In genomic region chr14:90419200-90419599, GRCh38 we compare ENCODE assay signal across 9 cellular contexts. TPM values are rescaled to one million over a fixed set of nuclear protein-coding genes. Genes with fewer than 3 reads are reported as not detected.
DNase-seq lines count a peak whose midpoint lies in the region; ATAC-seq, FAIRE-seq and TF ChIP-seq lines count a peak whose summit lies in the region.
"Had no signal": no experiment of that assay in that cellular context is flagged by ENCODE, and none has a peak within 500 bp of the region (broad histone marks: within the 10 kb centered on the region; RNA-seq: fewer than 3 reads in every experiment).

No MANE protein-coding gene starts in this region.

- DNase-seq in A172 (ENCODE audit: low spot score): peak; percentile 99
- DNase-seq in bronchial epithelial cell (ENCODE audit: low read depth): peak; percentile 99
- DNase-seq in right lobe of liver: peak; percentile 61 to 76 (median 62)
- no peak for DNase-seq in effector memory CD4-positive, alpha-beta T cell
- DNase-seq in SKM-1 (lab: John Stamatoyannopoulos, UW; ENCODE audit: unreplicated experiment): no peak
- DNase-seq in activated T-helper 1 cell treated with anti-CD3 and anti-CD28 coated beads, Interleukin-12 subunit alpha, Interleukin-12 subunit beta, Interleukin-2, Interleukin-4 antibody, amounts not matched to agents 30 ng/mL and 10 ng/mL and 1 ng/mL, durations not matched to agents 14 hours and 24 hours and 36 hours (ENCODE audit: low spot score): no peak

- H3K27ac ChIP-seq in right lobe of liver: no peak overlapping the region
- H3K27ac ChIP-seq in effector memory CD4-positive, alpha-beta T cell (ENCODE audit: insufficient read depth, low read length, poor library complexity, severe bottlenecking): no peak overlapping the region

- TF ChIP-seq POLR2A in right lobe of liver (IDR thresholded peaks at IDR 0.05): no peak

- H3K4me3 ChIP-seq in bronchial epithelial cell (ENCODE audit: low read depth, low read length) (no peak overlapping the region), right lobe of liver (no peak overlapping the region)
- H3K4me3 ChIP-seq in effector memory CD4-positive, alpha-beta T cell (ENCODE audit: insufficient read depth, low read depth, low read length, poor library complexity, severe bottlenecking): no peak overlapping the region

- H3K27me3 ChIP-seq in bronchial epithelial cell (ENCODE audit: control insufficient read depth, insufficient read depth, low read length): no peaks in the 10 kb centered on the region
- H3K27me3 ChIP-seq in right lobe of liver: no peaks in the 10 kb centered on the region
- no peaks in the 10 kb centered on the region for H3K27me3 ChIP-seq in effector memory CD4-positive, alpha-beta T cell (replicated peaks; ENCODE audit: control insufficient read depth, insufficient read depth, low read length, poor library complexity, severe bottlenecking)

- H3K27me3 Mint-ChIP-seq in activated T-helper 1 cell treated with anti-CD3 and anti-CD28 coated beads, Interleukin-12 subunit alpha, Interleukin-12 subunit beta, Interleukin-2, Interleukin-4 antibody, amounts not matched to agents 30 ng/mL and 10 ng/mL and 1 ng/mL, durations not matched to agents 14 hours and 24 hours and 36 hours (ENCODE audit: insufficient read depth): peaks cover 3% of the 10 kb centered on the region

- intact Hi-C loops in right lobe of liver (cut with DNase I): no loop called here
- intact Hi-C loops in activated T-helper 1 cell treated with anti-CD3 and anti-CD28 coated beads, Interleukin-12 subunit alpha, Interleukin-12 subunit beta, Interleukin-2, Interleukin-4 antibody, amounts not matched to agents 30 ng/mL and 10 ng/mL and 1 ng/mL, durations not matched to agents 14 hours and 24 hours and 36 hours (cut with micrococcal nuclease): no loop called here

- H3K9me3 Mint-ChIP-seq in activated T-helper 1 cell treated with anti-CD3 and anti-CD28 coated beads, Interleukin-12 subunit alpha, Interleukin-12 subunit beta, Interleukin-2, Interleukin-4 antibody, amounts not matched to agents 30 ng/mL and 10 ng/mL and 1 ng/mL, durations not matched to agents 14 hours and 24 hours and 36 hours: no peaks in the 10 kb centered on the region

- peak; percentile 97 for FAIRE-seq in bronchial epithelial cell (lab: Jason Lieb, UNC)

- peak; percentile 70; the same call in 1 of the 2 replicates for TF ChIP-seq EP300 in Ishikawa (IDR thresholded peaks at IDR 0.05; ENCODE audit: borderline replicate concordance)

- no peak for TF ChIP-seq CTCF in bronchial epithelial cell (IDR thresholded peaks at IDR 0.05; ENCODE audit: insufficient read depth, low read length, severe bottlenecking)
- no peak for TF ChIP-seq CTCF in right lobe of liver (IDR thresholded peaks at IDR 0.05)

- ATAC-seq in right lobe of liver (peak; percentile 66 to 87 (median 70)), GM21390 (IDR thresholded peaks at IDR 0.05; ENCODE audit: unreplicated experiment) (no peak)

- peak; percentile 9; the same call in 1 of the 2 replicates for TF ChIP-seq RAD21 in Ishikawa (IDR thresholded peaks at IDR 0.05; ENCODE audit: low read depth)

- H3K36me3 ChIP-seq in bronchial epithelial cell (ENCODE audit: control insufficient read depth, insufficient read depth, low read length): no peaks in the 10 kb centered on the region
- H3K36me3 ChIP-seq in right lobe of liver: no peaks in the 10 kb centered on the region
- H3K36me3 ChIP-seq in effector memory CD4-positive, alpha-beta T cell (ENCODE audit: control insufficient read depth, insufficient read depth, low read length): no peaks in the 10 kb centered on the region

- WGBS in right lobe of liver (ENCODE audit: insufficient coverage, low coverage, low lambda C conversion rate, missing lambda C conversion rate): 61% methylated on average over 3 of the region's 12 CpGs

- no peak overlapping the region for H3K4me3 Mint-ChIP-seq in activated T-helper 1 cell treated with anti-CD3 and anti-CD28 coated beads, Interleukin-12 subunit alpha, Interleukin-12 subunit beta, Interleukin-2, Interleukin-4 antibody, amounts not matched to agents 30 ng/mL and 10 ng/mL and 1 ng/mL, durations not matched to agents 14 hours and 24 hours and 36 hours
- H3K4me3 Mint-ChIP-seq: IgD-negative memory B cell had no signal

- no peaks in the 10 kb centered on the region for H3K4me1 Mint-ChIP-seq in activated T-helper 1 cell treated with anti-CD3 and anti-CD28 coated beads, Interleukin-12 subunit alpha, Interleukin-12 subunit beta, Interleukin-2, Interleukin-4 antibody, amounts not matched to agents 30 ng/mL and 10 ng/mL and 1 ng/mL, durations not matched to agents 14 hours and 24 hours and 36 hours (ENCODE audit: low read depth)
- H3K4me1 Mint-ChIP-seq: IgD-negative memory B cell had no signal

- H3K36me3 Mint-ChIP-seq in activated T-helper 1 cell treated with anti-CD3 and anti-CD28 coated beads, Interleukin-12 subunit alpha, Interleukin-12 subunit beta, Interleukin-2, Interleukin-4 antibody, amounts not matched to agents 30 ng/mL and 10 ng/mL and 1 ng/mL, durations not matched to agents 14 hours and 24 hours and 36 hours (ENCODE audit: low read depth): no peaks in the 10 kb centered on the region
- H3K36me3 Mint-ChIP-seq: IgD-negative memory B cell had no signal

- H3K27ac Mint-ChIP-seq in activated T-helper 1 cell treated with anti-CD3 and anti-CD28 coated beads, Interleukin-12 subunit alpha, Interleukin-12 subunit beta, Interleukin-2, Interleukin-4 antibody, amounts not matched to agents 30 ng/mL and 10 ng/mL and 1 ng/mL, durations not matched to agents 14 hours and 24 hours and 36 hours: no peak overlapping the region
- H3K27ac Mint-ChIP-seq: IgD-negative memory B cell had no signal

- H3K4me1 ChIP-seq in right lobe of liver: no peaks in the 10 kb centered on the region
- H3K4me1 ChIP-seq in effector memory CD4-positive, alpha-beta T cell (ENCODE audit: control insufficient read depth, insufficient read depth, low read length, poor library complexity, severe bottlenecking): no peaks in the 10 kb centered on the region

- H3K9me3 ChIP-seq in right lobe of liver: no peaks in the 10 kb centered on the region
- H3K9me3 ChIP-seq in effector memory CD4-positive, alpha-beta T cell (ENCODE audit: control insufficient read depth, low read length): no peaks in the 10 kb centered on the region

TF ChIP-seq in Ishikawa, 13 proteins besides CTCF, POLR2A, EP300 and RAD21:
- TF ChIP-seq, protein P1, sequence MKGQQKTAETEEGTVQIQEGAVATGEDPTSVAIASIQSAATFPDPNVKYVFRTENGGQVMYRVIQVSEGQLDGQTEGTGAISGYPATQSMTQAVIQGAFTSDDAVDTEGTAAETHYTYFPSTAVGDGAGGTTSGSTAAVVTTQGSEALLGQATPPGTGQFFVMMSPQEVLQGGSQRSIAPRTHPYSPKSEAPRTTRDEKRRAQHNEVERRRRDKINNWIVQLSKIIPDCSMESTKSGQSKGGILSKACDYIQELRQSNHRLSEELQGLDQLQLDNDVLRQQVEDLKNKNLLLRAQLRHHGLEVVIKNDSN (IDR thresholded peaks at IDR 0.05): no peak
- TF ChIP-seq NFIC (IDR thresholded peaks at IDR 0.05) (peak; percentile 84), CREB1 (IDR thresholded peaks at IDR 0.05; ENCODE audit: low read depth) (no peak), TCF12 (IDR thresholded peaks at IDR 0.05; ENCODE audit: low read depth) (peak; percentile 63; the same call in 1 of the 2 replicates), MAX (IDR thresholded peaks at IDR 0.05) (peak; percentile 65; the same call in 1 of the 2 replicates)

RNA-seq across cellular contexts. Expression of gene CALM1, which starts 22.4 kb away (rescaled TPM):
- 395 and 420 TPM in 2 replicates for total RNA-seq in A172 (2014; rRNA removed; shearing (Covaris generic))
- total RNA-seq in bronchial epithelial cell (267 and 1,162 TPM in 2 replicates), right lobe of liver (100 to 1,000 TPM; 143 to 207 (median 161) TPM)
- 513 and 521 TPM in 2 replicates for total RNA-seq in activated T-helper 1 cell treated with anti-CD3 and anti-CD28 coated beads, Interleukin-12 subunit alpha, Interleukin-12 subunit beta, Interleukin-2, Interleukin-4 antibody, amounts not matched to agents 30 ng/mL and 10 ng/mL and 1 ng/mL, durations not matched to agents 14 hours and 24 hours and 36 hours

Comparison
In these comparisons a context has a peak if more than half of its experiments do, and no peak if none do; other contexts are left out.
1. DNase-seq: peak in A172 (single experiment), bronchial epithelial cell (single experiment) and right lobe of liver (3 of 3); none in effector memory CD4-positive, alpha-beta T cell (0 of 3), SKM-1 (single experiment) and activated T-helper 1 cell treated with anti-CD3 and anti-CD28 coated beads, Interleukin-12 subunit alpha, Interleukin-12 subunit beta, Interleukin-2, Interleukin-4 antibody, amounts not matched to agents 30 ng/mL and 10 ng/mL and 1 ng/mL, durations not matched to agents 14 hours and 24 hours and 36 hours (single experiment).